Comparison of ENCODE assay signal across 8 cellular contexts in genomic region chr6:43013020-43013842, GRCh38. TPM values are rescaled to one million over a fixed set of nuclear protein-coding genes. Genes with fewer than 3 reads are reported as not detected.
A peak's percentile ranks its signal among the peaks of the same experiment; 100 is the strongest.
DNase-seq lines count a peak whose midpoint lies in the region; ATAC-seq and TF ChIP-seq lines count a peak whose summit lies in the region.

No MANE protein-coding gene starts in this region.

- H3K79me2 ChIP-seq in fibroblast of lung (ENCODE audit: control insufficient read depth, insufficient read depth, low read length) = peaks cover 46% of the 10 kb centered on the region

- H3K9me3 Mint-ChIP-seq in T-cell = no peaks in the 10 kb centered on the region

- 1 to 3% (median 2%) methylated on average over 26 of the region's 26 CpGs for WGBS in ovary, 3 donors

- peak overlapping the region; percentile 91 for H3K27ac Mint-ChIP-seq in T-cell

- peak overlapping the region; percentile 57 for H2AFZ ChIP-seq in fibroblast of lung (ENCODE audit: low read length)

- peaks cover 58 to 69% (median 62%) of the 10 kb centered on the region in 3 donors for H3K4me1 Mint-ChIP-seq in T-cell

- H3K4me3 Mint-ChIP-seq in T-cell = peak overlapping the region; percentile 93 to 95 (median 94)

- H3K9me3 ChIP-seq in fibroblast of lung (ENCODE audit: control insufficient read depth, insufficient read depth, low read depth, low read length) (no peaks in the 10 kb centered on the region), ovary (no peaks in the 10 kb centered on the region)

- no peak for TF ChIP-seq POLR2A in ovary (IDR thresholded peaks at IDR 0.05)

- H3K36me3 ChIP-seq in fibroblast of lung (ENCODE audit: control insufficient read depth, insufficient read depth, low read length) = peaks cover 36% of the 10 kb centered on the region
- H3K36me3 ChIP-seq in ovary = no peaks in the 10 kb centered on the region

- H3K27ac ChIP-seq in fibroblast of lung (ENCODE audit: insufficient read depth, low read length) (peak overlapping the region; percentile 70), ovary (peak overlapping the region; percentile 11 to 65)

- H4K20me1 ChIP-seq in fibroblast of lung (ENCODE audit: control insufficient read depth, extremely low read depth, insufficient read depth, low read length) = no peaks in the 10 kb centered on the region

- POLR2A ChIA-PET in T-cell (lab: Charles Lee) = interaction anchor here (0.6 to 1.6 kb wide), 9 partner anchors 8 to 267 kb away, joined by 4 to 15 read pairs (median 6); partner anchors contain the start of genes CNPY3 (in 1 of the 2), CUL7 (in 1 of the 2), KLC4 (in 1 of the 2) and MRPL2 (in 1 of the 2)

- H3K27me3 ChIP-seq in fibroblast of lung (ENCODE audit: control insufficient read depth, insufficient read depth, low read length) (no peaks in the 10 kb centered on the region), ovary (no peaks in the 10 kb centered on the region)

- no peak for TF ChIP-seq EP300 in ovary (IDR thresholded peaks at IDR 0.05)

- H3K9ac ChIP-seq in fibroblast of lung (ENCODE audit: insufficient read depth, low read length) = peak overlapping the region; percentile 71

- ATAC-seq in HG03108 (IDR thresholded peaks at IDR 0.05; ENCODE audit: unreplicated experiment) (peak; percentile 3), T-cell (replicated peaks in 1 of 4) (peak in 1 of 4 experiments; percentile 25)

- H3K27me3 Mint-ChIP-seq in T-cell = no peaks in the 10 kb centered on the region

- H3K4me3 ChIP-seq in fibroblast of lung (replicated peaks in 1 of 4; ENCODE audit: control extremely low read depth in 1 of 4, insufficient read depth in 1 of 4, low read depth in 3 of 4, low read length in 4 of 4) (peak overlapping the region; percentile 76 to 80 (median 79)), ovary (peak overlapping the region; percentile 73)

- CTCF ChIA-PET in T-cell (lab: Charles Lee) = interaction anchor here (0.6 to 2.9 kb wide), 8 partner anchors 29 to 151 kb away, joined by 3 to 22 read pairs (median 5); partner anchors contain the start of genes CNPY3 (in 1 of the 2), KLC4 (in 1 of the 2), MRPL2 (in 1 of the 2) and PEX6 (in 1 of the 2)

- TF ChIP-seq CTCF in fibroblast of lung (conservative IDR thresholded peaks at IDR 0.05 in 1 of 2, IDR thresholded peaks at IDR 0.05 in 1 of 2; ENCODE audit: low read depth in 1 of 2, low read length in 2 of 2) = no peak
- no peak for TF ChIP-seq CTCF in ovary (IDR thresholded peaks at IDR 0.05)

- peak; percentile 59 for DNase-seq in SKM-1 treated with dmso at 0.1 percent for 144 hours (lab: John Stamatoyannopoulos, UW; ENCODE audit: unreplicated experiment)
- no peak for DNase-seq in SKM-1 (lab: John Stamatoyannopoulos, UW; ENCODE audit: unreplicated experiment)
- peak in 1 of 34 experiments; percentile 3 for DNase-seq in T-cell
- peak; percentile 18 to 34 for DNase-seq in fibroblast of lung (ENCODE audit: low read depth in 2 of 2)
- DNase-seq in ovary = no peak
- DNase-seq in DMS79 treated with DMSO at 0.1 percent for 48 hours (lab: John Stamatoyannopoulos, UW) = no peak
- no peak for DNase-seq in activated CD8-positive, alpha-beta memory T cell treated with anti-CD3 and anti-CD28 coated beads for 24 hours

- H3K4me1 ChIP-seq in fibroblast of lung (ENCODE audit: control insufficient read depth, extremely low read depth, insufficient read depth, low read length) (peaks cover 20% of the 10 kb centered on the region), ovary (ENCODE audit: insufficient read depth) (peaks cover 12% of the 10 kb centered on the region)

- intact Hi-C loops in ovary (cut with DNase I) = loop anchor here in 2 of 4 donors (10.0 kb wide), 1 partner anchor 108 kb away; no protein-coding TSS in a partner anchor

- H3K4me2 ChIP-seq in fibroblast of lung (ENCODE audit: extremely low read depth, insufficient read depth, low read length) = peak overlapping the region; percentile 98

- peaks cover 21% of the 10 kb centered on the region for H3K36me3 Mint-ChIP-seq in T-cell

RNA-seq across cellular contexts. Expression of gene MEA1, which starts 0.5 kb away (rescaled TPM):
- 10 to 100 TPM; 20.5 to 38.7 (median 34.0) TPM for total RNA-seq in T-cell
- 52.1 and 60.9 TPM in 2 replicates for total RNA-seq in fibroblast of lung
- 81.0 and 111 TPM in 2 replicates for polyA plus RNA-seq in fibroblast of lung
- 119 and 155 TPM in 2 replicates for polyA plus RNA-seq in fibroblast of lung (2012)
- 53.3 and 64.5 TPM in 2 replicates for polyA minus RNA-seq in fibroblast of lung (ENCODE audit: low replicate concordance)
- total RNA-seq in ovary = 10 to 100 TPM; 48.2 to 69.8 (median 60.1) TPM
- 10 to 100 TPM; 75.9 to 95.1 TPM for polyA plus RNA-seq in ovary

RNA-seq across cellular contexts. Expression of gene KLHDC3, which starts 0.8 kb away (rescaled TPM):
- 10 to 100 TPM; 40.5 to 75.3 (median 66.9) TPM for total RNA-seq in T-cell
- total RNA-seq in fibroblast of lung = 54.5 and 72.2 TPM in 2 replicates
- polyA plus RNA-seq in fibroblast of lung = 44.3 and 54.0 TPM in 2 replicates
- polyA plus RNA-seq in fibroblast of lung (2012) = 54.7 and 66.3 TPM in 2 replicates
- 99.7 and 141 TPM in 2 replicates for polyA minus RNA-seq in fibroblast of lung (ENCODE audit: low replicate concordance)
- total RNA-seq in ovary = 10 to 100 TPM; 40.9 to 78.8 (median 55.1) TPM
- polyA plus RNA-seq in ovary = 10 to 100 TPM; 72.1 to 90.9 TPM

RNA-seq across cellular contexts. Expression of gene RRP36, which starts 8.2 kb away (rescaled TPM):
- total RNA-seq in T-cell (10 to 100 TPM; 27.3 to 51.2 (median 47.3) TPM), fibroblast of lung (72.4 and 73.0 TPM in 2 replicates), ovary (10 to 100 TPM; 24.7 to 50.4 (median 36.0) TPM)
- polyA plus RNA-seq in fibroblast of lung (88.0 and 110 TPM in 2 replicates), ovary (10 to 100 TPM; 23.6 to 58.7 TPM)
- 86.4 and 113 TPM in 2 replicates for polyA plus RNA-seq in fibroblast of lung (2012)
- 20.4 and 32.4 TPM in 2 replicates for polyA minus RNA-seq in fibroblast of lung (ENCODE audit: low replicate concordance)

RNA-seq across cellular contexts. Expression of gene PPP2R5D, which starts 28.9 kb away (rescaled TPM):
- total RNA-seq in T-cell (10 to 100 TPM; 27.8 to 35.1 (median 33.3) TPM), fibroblast of lung (20.0 and 27.1 TPM in 2 replicates), ovary (10 to 100 TPM; 20.4 to 40.5 (median 34.1) TPM)
- polyA plus RNA-seq in fibroblast of lung (39.3 and 59.9 TPM in 2 replicates), ovary (10 to 100 TPM; 30.4 to 78.1 TPM)
- 33.5 and 45.6 TPM in 2 replicates for polyA plus RNA-seq in fibroblast of lung (2012)
- 84.8 and 97.0 TPM in 2 replicates for polyA minus RNA-seq in fibroblast of lung (ENCODE audit: low replicate concordance)

RNA-seq across cellular contexts. Expression of gene PEX6, which starts 34.2 kb away (rescaled TPM):
- total RNA-seq in T-cell = 10 to 100 TPM; 20.5 to 30.5 (median 27.4) TPM
- total RNA-seq in fibroblast of lung = 49.2 and 61.4 TPM in 2 replicates
- polyA plus RNA-seq in fibroblast of lung = 4.0 and 5.3 TPM in 2 replicates
- polyA plus RNA-seq in fibroblast of lung (2012) = 10.5 and 12.8 TPM in 2 replicates
- polyA minus RNA-seq in fibroblast of lung (ENCODE audit: low replicate concordance) = 15.7 and 34.8 TPM in 2 replicates
- total RNA-seq in ovary = 10 to 100 TPM; 23.1 to 41.0 (median 29.8) TPM
- 10 to 100 TPM in 1 of 2 donors, 1 to 10 TPM in 1; 8.8 to 30.2 TPM for polyA plus RNA-seq in ovary

Comparison
In these comparisons a context has a peak if more than half of its experiments do, and no peak if none do; other contexts are left out.
1. DNase-seq: peak in SKM-1 treated with dmso at 0.1 percent for 144 hours (single experiment) and fibroblast of lung (2 of 2); none in SKM-1 (single experiment), ovary (0 of 5), DMS79 treated with DMSO at 0.1 percent for 48 hours (single experiment) and activated CD8-positive, alpha-beta memory T cell treated with anti-CD3 and anti-CD28 coated beads for 24 hours (single experiment).